In genomic region chr7:17706734-17707133, GRCh38 we compare ENCODE assay signal across 7 cellular contexts.
DNase-seq lines count a peak whose midpoint lies in the region; ATAC-seq, FAIRE-seq and TF ChIP-seq lines count a peak whose summit lies in the region.

No MANE protein-coding gene starts in this region.

- H3K4me3 ChIP-seq in KMS-11 (IDR thresholded peaks at IDR 0.05; ENCODE audit: insufficient read depth, low read depth, low read length) (no peak overlapping the region), Panc1 (ENCODE audit: low read depth in 2 of 2, low read length in 2 of 2) (no peak overlapping the region), brain microvascular endothelial cell (ENCODE audit: low read depth, low read length) (no peak overlapping the region)

- peak overlapping the region; percentile 29 for H3K4me2 ChIP-seq in KMS-11

- H3K4me1 ChIP-seq in KMS-11 (ENCODE audit: low read depth, poor library complexity, severe bottlenecking) (peaks cover 69% of the 10 kb centered on the region), Panc1 (ENCODE audit: control insufficient read depth, insufficient read depth, low read length) (no peaks in the 10 kb centered on the region)

- POLR2A ChIA-PET in Panc1 (lab: Charles Lee): no interaction called here

- no peaks in the 10 kb centered on the region for H3K27me3 ChIP-seq in KMS-11 (ENCODE audit: insufficient read depth, low read depth)
- H3K27me3 ChIP-seq in Panc1 (ENCODE audit: control insufficient read depth, insufficient read depth, low read length): peaks cover 4% of the 10 kb centered on the region; the same call in 1 of the 2 replicates
- H3K27me3 ChIP-seq in brain microvascular endothelial cell (replicated peaks): no peaks in the 10 kb centered on the region

- DNase-seq in GM03348 (ENCODE audit: low spot score) (peak; percentile 61), Panc1 (ENCODE audit: low read depth, low spot score) (peak; percentile 77), brain microvascular endothelial cell (peak; percentile 56)
- peak; percentile 26 for DNase-seq in stimulated activated CD8-positive, alpha-beta memory T cell treated with anti-CD3 and anti-CD28 coated beads, Interleukin-4, amount 100 ng/mL, for 48 hours

- intact Hi-C loops in Panc1 (cut with micrococcal nuclease; ENCODE audit: unreplicated experiment): loop anchor here (1.0 kb wide), 1 partner anchor 639 kb away; no protein-coding TSS in a partner anchor

- H3K27ac ChIP-seq in KMS-11 (peak overlapping the region; percentile 29), Panc1 (ENCODE audit: low read length) (no peak overlapping the region), brain microvascular endothelial cell (no peak overlapping the region)

- H3K9ac ChIP-seq in KMS-11: 0 out of 2 replicates have a peak overlapping the region, but pooled peaks have one; percentile 3

- H3K36me3 ChIP-seq in KMS-11 (ENCODE audit: insufficient read depth) (no peaks in the 10 kb centered on the region), Panc1 (ENCODE audit: control insufficient read depth, insufficient read depth, low read length) (no peaks in the 10 kb centered on the region), brain microvascular endothelial cell (replicated peaks) (no peaks in the 10 kb centered on the region)

- TF ChIP-seq CTCF in KMS-11 (conservative IDR thresholded peaks at IDR 0.05; ENCODE audit: low read depth, low read length): peak; percentile 85
- TF ChIP-seq CTCF in Panc1 (IDR thresholded peaks at IDR 0.05): peak; percentile 87
- peak; percentile 84 for TF ChIP-seq CTCF in brain microvascular endothelial cell (IDR thresholded peaks at IDR 0.05; ENCODE audit: low read depth, low read length, missing control alignments)

- no TSS peak for BruUV-seq in Panc1 (replicated peaks; lab: Mats Ljungman, UMichigan)

- no peaks in the 10 kb centered on the region for H4K20me1 ChIP-seq in KMS-11 (ENCODE audit: insufficient read depth)

- peak overlapping the region; percentile 27; the same call in 1 of the 2 replicates for H2AFZ ChIP-seq in KMS-11 (ENCODE audit: low read depth)

- H3K79me2 ChIP-seq in KMS-11 (ENCODE audit: insufficient read depth, low read depth): no peaks in the 10 kb centered on the region

- no peaks in the 10 kb centered on the region for H3K9me3 ChIP-seq in Panc1 (ENCODE audit: control insufficient read depth, insufficient read depth, low read depth, low read length)

- CTCF ChIA-PET in Panc1 (lab: Charles Lee): interaction anchor here (0.6 to 1.5 kb wide), 8 partner anchors 25 to 753 kb away, joined by 3 to 8 read pairs (median 4); no protein-coding TSS in a partner anchor

- peak; percentile 84 for FAIRE-seq in islet of Langerhans (lab: Jason Lieb, UNC)

- in situ Hi-C loops in Panc1 (cut with HindIII; ENCODE audit: low pct_unique_long_range_greater_than_20kb, low sequenced_read_pairs): no loop called here
- in situ Hi-C loops in brain microvascular endothelial cell (cut with HindIII; ENCODE audit: low pct_ligation_motif_present, low sequenced_read_pairs): no loop called here

- ATAC-seq in GM21528 (IDR thresholded peaks at IDR 0.05; ENCODE audit: low FRiP score, unreplicated experiment): peak; percentile 78
- peak; percentile 95 for ATAC-seq in Panc1

Comparison
In these comparisons a context has a peak if more than half of its experiments do, and no peak if none do; other contexts are left out.
1. DNase-seq: peak in every context shown above with its lines; median percentile 77 in Panc1; 61 in GM03348; 56 in brain microvascular endothelial cell; 26 in stimulated activated CD8-positive, alpha-beta memory T cell treated with anti-CD3 and anti-CD28 coated beads, Interleukin-4, amount 100 ng/mL, for 48 hours.